10 cellular contexts compared by ENCODE assay signal in genomic region chr1:155973723-155974122, GRCh38. TPM values are rescaled to one million over a fixed set of nuclear protein-coding genes. Genes with fewer than 3 reads are reported as not detected.
DNase-seq lines count a peak whose midpoint lies in the region; ATAC-seq and TF ChIP-seq lines count a peak whose summit lies in the region.
"Had no signal": no experiment of that assay in that cellular context is flagged by ENCODE, and none has a peak within 500 bp of the region (broad histone marks: within the 10 kb centered on the region; RNA-seq: fewer than 3 reads in every experiment).

No MANE protein-coding gene starts in this region.

- H3K9me3 ChIP-seq in thoracic aorta, result no peaks in the 10 kb centered on the region
- H3K9me3 ChIP-seq: colonic mucosa had no signal

- peaks cover 78% of the 10 kb centered on the region for H3K36me3 Mint-ChIP-seq in activated CD8-positive, alpha-beta T cell treated with anti-CD3 and anti-CD28 coated beads for 36 hours (ENCODE audit: low read depth)
- peaks cover 62% of the 10 kb centered on the region for H3K36me3 Mint-ChIP-seq in activated CD8-positive, alpha-beta T cell treated with anti-CD3 and anti-CD28 coated beads, Interleukin-2, amount 10 ng/mL, durations not matched to agents 7 days and 5 days (ENCODE audit: low read depth)
- H3K36me3 Mint-ChIP-seq in activated naive CD8-positive, alpha-beta T cell treated with anti-CD3 and anti-CD28 coated beads for 36 hours, result peaks cover 62% of the 10 kb centered on the region

- peaks cover 12% of the 10 kb centered on the region for H3K36me3 ChIP-seq in thoracic aorta
- H3K36me3 ChIP-seq: colonic mucosa had no signal

- ATAC-seq in activated CD8-positive, alpha-beta T cell treated with anti-CD3 and anti-CD28 coated beads for 36 hours, result no peak
- ATAC-seq in activated CD8-positive, alpha-beta T cell treated with anti-CD3 and anti-CD28 coated beads, Interleukin-2, amount 10 ng/mL, durations not matched to agents 7 days and 5 days, result no peak
- no peak for ATAC-seq in thoracic aorta (ENCODE audit: insufficient number of reproducible peaks, low FRiP score, low read depth)

- H3K27me3 Mint-ChIP-seq in activated CD8-positive, alpha-beta T cell treated with anti-CD3 and anti-CD28 coated beads for 36 hours, result no peaks in the 10 kb centered on the region
- H3K27me3 Mint-ChIP-seq in activated CD8-positive, alpha-beta T cell treated with anti-CD3 and anti-CD28 coated beads, Interleukin-2, amount 10 ng/mL, durations not matched to agents 7 days and 5 days (ENCODE audit: low read depth), result no peaks in the 10 kb centered on the region
- H3K27me3 Mint-ChIP-seq in activated naive CD8-positive, alpha-beta T cell treated with anti-CD3 and anti-CD28 coated beads for 36 hours, result no peaks in the 10 kb centered on the region

- peak overlapping the region; percentile 83 for H3K27ac Mint-ChIP-seq in activated CD8-positive, alpha-beta T cell treated with anti-CD3 and anti-CD28 coated beads for 36 hours
- H3K27ac Mint-ChIP-seq in activated CD8-positive, alpha-beta T cell treated with anti-CD3 and anti-CD28 coated beads, Interleukin-2, amount 10 ng/mL, durations not matched to agents 7 days and 5 days, result no peak overlapping the region
- H3K27ac Mint-ChIP-seq in activated naive CD8-positive, alpha-beta T cell treated with anti-CD3 and anti-CD28 coated beads for 36 hours, result peak overlapping the region; percentile 75

- no peak for TF ChIP-seq CTCF in activated CD8-positive, alpha-beta T cell treated with anti-CD3 and anti-CD28 coated beads for 36 hours (IDR thresholded peaks at IDR 0.05)
- TF ChIP-seq CTCF in thoracic aorta (IDR thresholded peaks at IDR 0.05), result no peak

- intact Hi-C loops in activated CD8-positive, alpha-beta T cell treated with anti-CD3 and anti-CD28 coated beads for 36 hours (cut with micrococcal nuclease), result no loop called here

- H3K9me3 Mint-ChIP-seq in activated CD8-positive, alpha-beta T cell treated with anti-CD3 and anti-CD28 coated beads for 36 hours, result no peaks in the 10 kb centered on the region
- no peaks in the 10 kb centered on the region for H3K9me3 Mint-ChIP-seq in activated CD8-positive, alpha-beta T cell treated with anti-CD3 and anti-CD28 coated beads, Interleukin-2, amount 10 ng/mL, durations not matched to agents 7 days and 5 days (ENCODE audit: insufficient read depth)
- no peaks in the 10 kb centered on the region for H3K9me3 Mint-ChIP-seq in activated naive CD8-positive, alpha-beta T cell treated with anti-CD3 and anti-CD28 coated beads for 36 hours

- no peak overlapping the region for H3K4me3 Mint-ChIP-seq in activated CD8-positive, alpha-beta T cell treated with anti-CD3 and anti-CD28 coated beads for 36 hours
- H3K4me3 Mint-ChIP-seq in activated CD8-positive, alpha-beta T cell treated with anti-CD3 and anti-CD28 coated beads, Interleukin-2, amount 10 ng/mL, durations not matched to agents 7 days and 5 days, result no peak overlapping the region
- H3K4me3 Mint-ChIP-seq in activated naive CD8-positive, alpha-beta T cell treated with anti-CD3 and anti-CD28 coated beads for 36 hours, result peak overlapping the region; percentile 53

- peak overlapping the region; percentile 95 for H3K4me3 ChIP-seq in thoracic aorta
- H3K4me3 ChIP-seq: colonic mucosa had no signal

- CTCF ChIA-PET in activated CD8-positive, alpha-beta T cell treated with anti-CD3 and anti-CD28 coated beads for 36 hours (lab: Charles Lee), result interaction anchor here (1.1 to 1.6 kb wide), 4 partner anchors 15 to 39 kb away, joined by 3 to 5 read pairs (median 4); partner anchors contain the start of gene KHDC4
- CTCF ChIA-PET in activated CD8-positive, alpha-beta T cell treated with anti-CD3 and anti-CD28 coated beads, Interleukin-2, amount 10 ng/mL, durations not matched to agents 7 days and 5 days (lab: Charles Lee), result interaction anchor here (2.4 to 12.0 kb wide), 3 partner anchors 15 to 93 kb away, joined by 9 to 135 read pairs (median 113); no protein-coding TSS in a partner anchor

- POLR2A ChIA-PET in activated CD8-positive, alpha-beta T cell treated with anti-CD3 and anti-CD28 coated beads for 36 hours (lab: Charles Lee), result interaction anchor here (0.6 to 8.2 kb wide), 6 partner anchors 12 to 48 kb away, joined by 3 to 54 read pairs (median 10); partner anchors contain the start of genes KHDC4 and SSR2
- POLR2A ChIA-PET in activated CD8-positive, alpha-beta T cell treated with anti-CD3 and anti-CD28 coated beads, Interleukin-2, amount 10 ng/mL, durations not matched to agents 7 days and 5 days (lab: Charles Lee), result interaction anchor here (0.6 to 5.4 kb wide), 3 partner anchors 23 to 140 kb away, joined by 3 to 45 read pairs (median 6); no protein-coding TSS in a partner anchor

- peaks cover 74% of the 10 kb centered on the region for H3K4me1 Mint-ChIP-seq in activated CD8-positive, alpha-beta T cell treated with anti-CD3 and anti-CD28 coated beads for 36 hours (ENCODE audit: low read depth)
- H3K4me1 Mint-ChIP-seq in activated CD8-positive, alpha-beta T cell treated with anti-CD3 and anti-CD28 coated beads, Interleukin-2, amount 10 ng/mL, durations not matched to agents 7 days and 5 days (ENCODE audit: low read depth), result peaks cover 79% of the 10 kb centered on the region
- H3K4me1 Mint-ChIP-seq in activated naive CD8-positive, alpha-beta T cell treated with anti-CD3 and anti-CD28 coated beads for 36 hours, result peaks cover 67% of the 10 kb centered on the region

- no peak for DNase-seq in activated CD8-positive, alpha-beta T cell treated with anti-CD3 and anti-CD28 coated beads for 36 hours
- no peak for DNase-seq in activated CD8-positive, alpha-beta T cell treated with anti-CD3 and anti-CD28 coated beads, Interleukin-2, amount 10 ng/mL, durations not matched to agents 7 days and 5 days
- DNase-seq in activated naive CD8-positive, alpha-beta T cell treated with anti-CD3 and anti-CD28 coated beads for 36 hours, result no peak
- DNase-seq in thoracic aorta (ENCODE audit: low spot score) (no peak), DMS 273 (lab: John Stamatoyannopoulos, UW; ENCODE audit: unreplicated experiment) (no peak), mesenteric fat pad (ENCODE audit: low spot score) (no peak), NOMO-1 treated with dmso at 0.1 percent for 144 hours (lab: John Stamatoyannopoulos, UW; ENCODE audit: unreplicated experiment) (no peak)
- DNase-seq: colonic mucosa, NCI-H510A had no signal

- peak overlapping the region; percentile 97 for H3K27ac ChIP-seq in layer of hippocampus (ENCODE audit: low read depth, low read length)
- H3K27ac ChIP-seq in thoracic aorta, result peak overlapping the region; percentile 96 to 97
- H3K27ac ChIP-seq: colonic mucosa had no signal

- H3K4me1 ChIP-seq in thoracic aorta (ENCODE audit: control insufficient read depth in 1 of 2, low read depth in 2 of 2), result peaks cover 55 to 74% of the 10 kb centered on the region in 2 donors

- H3K27me3 ChIP-seq in layer of hippocampus (ENCODE audit: control insufficient read depth, insufficient read depth, low read length) (no peaks in the 10 kb centered on the region), thoracic aorta (replicated peaks; ENCODE audit: insufficient read depth) (no peaks in the 10 kb centered on the region)
- H3K27me3 ChIP-seq: colonic mucosa had no signal

RNA-seq across cellular contexts. Expression of gene ARHGEF2, which starts 4.6 kb away (rescaled TPM):
- total RNA-seq in activated CD8-positive, alpha-beta T cell treated with anti-CD3 and anti-CD28 coated beads for 36 hours, result 100 to 1,000 TPM; 147 to 150 TPM
- 100 to 1,000 TPM; 142 to 147 TPM for total RNA-seq in activated CD8-positive, alpha-beta T cell treated with anti-CD3 and anti-CD28 coated beads, Interleukin-2, amount 10 ng/mL, durations not matched to agents 7 days and 5 days
- total RNA-seq in activated naive CD8-positive, alpha-beta T cell treated with anti-CD3 and anti-CD28 coated beads for 36 hours, result 100 to 1,000 TPM; 135 to 148 TPM
- 100 to 1,000 TPM; 162 to 166 TPM for total RNA-seq in thoracic aorta
- total RNA-seq in mesenteric fat pad, result 150 TPM

RNA-seq across cellular contexts. Expression of gene RXFP4, which starts 32.3 kb away (rescaled TPM):
- total RNA-seq in activated CD8-positive, alpha-beta T cell treated with anti-CD3 and anti-CD28 coated beads for 36 hours, result not detected
- not detected for total RNA-seq in activated CD8-positive, alpha-beta T cell treated with anti-CD3 and anti-CD28 coated beads, Interleukin-2, amount 10 ng/mL, durations not matched to agents 7 days and 5 days
- total RNA-seq in activated naive CD8-positive, alpha-beta T cell treated with anti-CD3 and anti-CD28 coated beads for 36 hours, result under 1 TPM in 1 of 2 experiments, not detected in 1; 0.16 TPM
- total RNA-seq in thoracic aorta, result not detected
- not detected for total RNA-seq in mesenteric fat pad

RNA-seq across cellular contexts. Expression of gene KHDC4, which starts 39.5 kb away (rescaled TPM):
- total RNA-seq in activated CD8-positive, alpha-beta T cell treated with anti-CD3 and anti-CD28 coated beads for 36 hours, result 10 to 100 TPM; 68.1 to 71.3 TPM
- total RNA-seq in activated CD8-positive, alpha-beta T cell treated with anti-CD3 and anti-CD28 coated beads, Interleukin-2, amount 10 ng/mL, durations not matched to agents 7 days and 5 days, result 10 to 100 TPM; 64.5 to 68.9 TPM
- 10 to 100 TPM; 53.2 to 54.7 TPM for total RNA-seq in activated naive CD8-positive, alpha-beta T cell treated with anti-CD3 and anti-CD28 coated beads for 36 hours
- total RNA-seq in thoracic aorta, result 10 to 100 TPM; 50.6 to 56.9 TPM
- total RNA-seq in mesenteric fat pad, result 30.7 TPM

RNA-seq across cellular contexts. Expression of gene SSR2, which starts 47.0 kb away (rescaled TPM):
- 100 to 1,000 TPM; 148 to 150 TPM for total RNA-seq in activated CD8-positive, alpha-beta T cell treated with anti-CD3 and anti-CD28 coated beads for 36 hours
- total RNA-seq in activated CD8-positive, alpha-beta T cell treated with anti-CD3 and anti-CD28 coated beads, Interleukin-2, amount 10 ng/mL, durations not matched to agents 7 days and 5 days, result 100 to 1,000 TPM; 216 to 233 TPM
- total RNA-seq in activated naive CD8-positive, alpha-beta T cell treated with anti-CD3 and anti-CD28 coated beads for 36 hours, result 100 to 1,000 TPM; 155 TPM
- total RNA-seq in thoracic aorta (100 to 1,000 TPM; 132 to 241 TPM), mesenteric fat pad (179 TPM)
